24 cellular contexts compared by ENCODE assay signal in the genomic region with DNA sequence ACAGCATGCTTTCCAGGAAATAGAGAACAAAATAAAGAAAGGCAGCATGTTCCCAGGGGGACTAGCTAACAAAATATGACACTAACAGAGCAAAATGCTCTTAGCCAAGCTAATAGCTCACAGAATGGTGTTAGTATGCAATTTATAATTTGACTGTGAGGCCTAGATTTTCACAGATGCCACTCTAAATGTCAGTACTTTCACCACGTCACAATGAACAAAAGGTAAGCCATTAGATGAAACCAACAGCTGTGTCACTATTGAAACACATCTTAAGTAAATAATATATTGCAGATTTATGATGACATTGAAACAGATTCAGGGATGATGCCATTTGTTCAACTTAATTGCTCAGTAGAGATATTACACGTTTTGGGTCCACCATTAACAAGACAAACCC.
A peak's percentile ranks its signal among the peaks of the same experiment; 100 is the strongest.
DNase-seq lines count a peak whose midpoint lies in the region.
"Had no signal": no experiment of that assay in that cellular context is flagged by ENCODE, and none has a peak within 500 bp of the region (broad histone marks: within the 10 kb centered on the region; RNA-seq: fewer than 3 reads in every experiment).

No MANE protein-coding gene starts in this region.

- peak; percentile 13 for DNase-seq in Ammon's horn (ENCODE audit: low spot score)
- peak in 2 of 3 experiments; percentile 38 to 85 for DNase-seq in NCI-H1417 (lab: John Stamatoyannopoulos, UW)
- DNase-seq in NCI-H510A treated with DMSO at 0.1 percent for 48 hours (lab: John Stamatoyannopoulos, UW): peak; percentile 42
- peak; percentile 98 for DNase-seq in SHP77 treated with DMSO at 0.1 percent for 48 hours (lab: John Stamatoyannopoulos, UW)
- DNase-seq in activated gamma-delta T cell treated with Interleukin-2 at 50 U/mL for 16 hours: no peak
- DNase-seq in HAP-1 (ENCODE audit: low spot score in 2 of 2): no peak
- DNase-seq in activated CD4-positive, alpha-beta T cell treated with anti-CD3 and anti-CD28 coated beads for 1 hour: no peak
- DNase-seq in cortex of kidney (lab: John Stamatoyannopoulos, UW): no peak
- DNase-seq: activated CD4-positive, alpha-beta T cell treated with anti-CD3 and anti-CD28 coated beads for 48 hours; activated T-cell treated with anti-CD3 and anti-CD28 coated beads for 4 hours; CD4-positive, alpha-beta T cell; kidney glomerular epithelial cell; midbrain; NCI-H1436 treated with DMSO at 0.1 percent for 48 hours; occipital lobe; Peyer's patch; SIG-M5; thyroid gland; uterus; WERI-Rb-1 had no signal

- no peaks in the 10 kb centered on the region; the same call in 1 of the 2 replicates for H3K9me3 ChIP-seq in HAP-1
- H3K9me3 ChIP-seq: breast epithelium, gastroesophageal sphincter, prostate gland, thyroid gland, uterus had no signal

- no peak overlapping the region for H3K4me3 ChIP-seq in HAP-1
- H3K4me3 ChIP-seq: breast epithelium, gastroesophageal sphincter, hepatocyte, Peyer's patch, prostate gland, thyroid gland, uterus had no signal

- no peaks in the 10 kb centered on the region for H3K4me1 ChIP-seq in HAP-1
- H3K4me1 ChIP-seq: breast epithelium, gastroesophageal sphincter, Peyer's patch, prostate gland, thyroid gland, uterus had no signal

- in situ Hi-C loops in HAP-1 (cut with MboI; ENCODE audit: low sequenced_read_pairs): no loop called here

- no peaks in the 10 kb centered on the region for H3K27me3 ChIP-seq in HAP-1 (ENCODE audit: low read depth)
- H3K27me3 ChIP-seq: breast epithelium, gastroesophageal sphincter, hepatocyte, Peyer's patch, thyroid gland, uterus had no signal

- H3K36me3 ChIP-seq in HAP-1 (replicated peaks): no peaks in the 10 kb centered on the region
- H3K36me3 ChIP-seq: breast epithelium, gastroesophageal sphincter, Peyer's patch, prostate gland, thyroid gland, WERI-Rb-1 had no signal

Comparison
In these comparisons a context has a peak if more than half of its experiments do, and no peak if none do; other contexts are left out.
1. DNase-seq: peak in Ammon's horn (single experiment), NCI-H1417 (2 of 3), NCI-H510A treated with DMSO at 0.1 percent for 48 hours (single experiment) and SHP77 treated with DMSO at 0.1 percent for 48 hours (single experiment); none in activated gamma-delta T cell treated with Interleukin-2 at 50 U/mL for 16 hours (single experiment), HAP-1 (0 of 2), activated CD4-positive, alpha-beta T cell treated with anti-CD3 and anti-CD28 coated beads for 1 hour (single experiment) and cortex of kidney (single experiment).